Comparison of ENCODE assay signal across 8 cellular contexts in the genomic region with DNA sequence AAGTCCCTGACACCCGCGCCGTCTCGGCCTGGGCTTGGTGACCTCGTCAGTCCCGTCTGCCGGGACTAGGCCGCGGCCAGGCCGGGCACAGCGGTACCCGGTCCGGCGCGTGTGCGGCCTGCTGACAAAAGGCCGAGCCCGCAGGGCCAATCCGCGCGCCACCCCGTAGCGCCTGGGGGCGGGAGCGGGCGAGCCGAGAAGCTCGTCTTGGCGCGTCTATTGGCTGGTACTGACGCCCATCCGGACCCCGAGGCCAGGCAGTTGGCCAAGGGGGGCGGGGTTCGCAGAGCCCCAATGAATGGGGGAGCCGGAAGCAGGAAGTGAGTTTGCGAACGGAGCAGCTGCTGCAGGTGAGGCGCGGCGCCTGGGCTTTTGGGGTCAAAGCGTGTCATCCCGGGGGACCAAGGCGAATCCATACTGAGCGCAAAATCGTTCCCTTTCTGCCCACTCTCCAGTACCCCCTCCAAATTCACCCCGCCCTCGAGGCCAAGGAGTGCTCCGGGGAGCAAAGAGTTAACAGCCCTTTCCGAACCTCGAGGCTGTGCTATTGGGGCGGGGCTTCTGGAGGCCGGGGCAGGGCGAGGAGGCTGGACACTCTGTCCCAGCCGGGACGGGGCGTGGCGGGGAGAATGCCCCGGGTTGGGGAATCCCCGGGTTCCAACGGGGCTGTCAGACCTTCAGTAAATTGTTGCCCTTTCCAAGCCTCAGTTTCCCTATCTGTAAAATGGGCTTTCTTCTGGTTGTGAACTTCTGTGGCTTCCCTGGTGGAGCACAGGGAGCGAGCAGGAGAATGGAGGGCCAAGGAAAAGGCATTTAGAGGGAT. TPM values are rescaled to one million over a fixed set of nuclear protein-coding genes. Genes with fewer than 3 reads are reported as not detected.
A peak's percentile ranks its signal among the peaks of the same experiment; 100 is the strongest.
DNase-seq lines count a peak whose midpoint lies in the region; ATAC-seq and TF ChIP-seq lines count a peak whose summit lies in the region.

TSS of gene DPP3 (plus strand) at position 319 of the 823 bp plus-strand sequence. CDS start 1,767 bp downstream, outside the sequence.

- H3K4me1 Mint-ChIP-seq in activated CD4-positive, alpha-beta T cell treated with anti-CD3 and anti-CD28 coated beads for 36 hours = peaks cover 22% of the 10 kb centered on the region

- TF ChIP-seq CTCF in choroid plexus epithelial cell (conservative IDR thresholded peaks at IDR 0.05; ENCODE audit: low read depth, low read length) = no peak

- intact Hi-C loops in activated CD4-positive, alpha-beta T cell treated with anti-CD3 and anti-CD28 coated beads for 36 hours (cut with DNase I, micrococcal nuclease) = loop anchor here (1.0 to 5.0 kb wide), 18 partner anchors 14 to 376 kb away; partner anchors contain the start of genes PELI3 (in 2 of the 2), RBM14 (in 2 of the 2), ACTN3 (in 1 of the 2) and BBS1 (in 1 of the 2)

- peak; percentile 84 for ATAC-seq in HG03439 (IDR thresholded peaks at IDR 0.05; ENCODE audit: unreplicated experiment)
- ATAC-seq in activated CD4-positive, alpha-beta T cell treated with anti-CD3 and anti-CD28 coated beads for 36 hours = peak; percentile 98

- H3K9me3 Mint-ChIP-seq in activated CD4-positive, alpha-beta T cell treated with anti-CD3 and anti-CD28 coated beads for 36 hours (ENCODE audit: low read depth) = no peaks in the 10 kb centered on the region

- DNase-seq in AML-193 (lab: John Stamatoyannopoulos, UW) = peak; percentile 93 to 94
- DNase-seq in NCI-H510A treated with DMSO at 0.1 percent for 48 hours (lab: John Stamatoyannopoulos, UW) = peak; percentile 94
- peak; percentile 98 for DNase-seq in activated CD4-positive, alpha-beta T cell treated with anti-CD3 and anti-CD28 coated beads for 36 hours
- DNase-seq in choroid plexus epithelial cell (ENCODE audit: low read depth) = peak; percentile 97
- DNase-seq in kidney tubule cell (ENCODE audit: low spot score) = peak; percentile 98
- DNase-seq in stimulated activated CD4-positive, alpha-beta T cell treated with anti-CD3 and anti-CD28 coated beads, Interleukin-1b, Interleukin-23, amount 100 ng/mL, for 24 hours (ENCODE audit: low read depth in 4 of 4, low spot score in 1 of 4) = peak; percentile 86 to 97 (median 90)

- H3K27ac Mint-ChIP-seq in activated CD4-positive, alpha-beta T cell treated with anti-CD3 and anti-CD28 coated beads for 36 hours = peak within 1 kb of the TSS; percentile 86

- TF ChIP-seq POLR2A in GM19193 (IDR thresholded peaks at IDR 0.05; ENCODE audit: extremely low read depth, insufficient read depth, insufficient read length) = peak; percentile 93

- H3K4me3 ChIP-seq in choroid plexus epithelial cell (ENCODE audit: low read depth, low read length) = peak within 1 kb of the TSS; percentile 88

- peak within 1 kb of the TSS; percentile 90 for H3K4me3 Mint-ChIP-seq in activated CD4-positive, alpha-beta T cell treated with anti-CD3 and anti-CD28 coated beads for 36 hours

- peaks cover 4% of the 10 kb centered on the region for H3K36me3 Mint-ChIP-seq in activated CD4-positive, alpha-beta T cell treated with anti-CD3 and anti-CD28 coated beads for 36 hours (ENCODE audit: low read depth)

- POLR2A ChIA-PET in activated CD4-positive, alpha-beta T cell treated with anti-CD3 and anti-CD28 coated beads for 36 hours (lab: Charles Lee) = interaction anchor here (0.6 to 2.0 kb wide), 8 partner anchors 13 to 363 kb away, joined by 3 to 14 read pairs (median 3); partner anchors contain the start of genes MRPL11, PELI3, RBM4 and RCE1

- CTCF ChIA-PET in activated CD4-positive, alpha-beta T cell treated with anti-CD3 and anti-CD28 coated beads for 36 hours (lab: Charles Lee) = interaction anchor here (0.6 to 4.2 kb wide), 11 partner anchors 9 to 1638 kb away, joined by 3 to 37 read pairs (median 4); partner anchors contain the start of genes ACTN3, PELI3, RBM4B and ZDHHC24

- no peaks in the 10 kb centered on the region for H3K27me3 Mint-ChIP-seq in activated CD4-positive, alpha-beta T cell treated with anti-CD3 and anti-CD28 coated beads for 36 hours

RNA-seq across cellular contexts. Expression of gene DPP3, which starts in this region (rescaled TPM):
- total RNA-seq in activated CD4-positive, alpha-beta T cell treated with anti-CD3 and anti-CD28 coated beads for 36 hours = 10 to 100 TPM; 87.1 to 91.9 TPM

Comparison
In these comparisons a context has a peak if more than half of its experiments do, and no peak if none do; other contexts are left out.
1. Peak in every context shown above with its lines: DNase-seq, ATAC-seq and H3K4me3 ChIP-seq.